23 cellular contexts compared by ENCODE assay signal in genomic region chr18:25454728-25455127, GRCh38.
"Had no signal": no experiment of that assay in that cellular context is flagged by ENCODE, and none has a peak within 500 bp of the region (broad histone marks: within the 10 kb centered on the region; RNA-seq: fewer than 3 reads in every experiment).

No MANE protein-coding gene starts in this region.

- DNase-seq: heart left ventricle; hypothalamus; immature natural killer cell; kidney; left colon; left lung; lower lobe of right lung; mammary epithelial cell; mesenchymal stem cell; naive thymus-derived CD4-positive, alpha-beta T cell; ovary; stimulated activated CD4-positive, alpha-beta T cell treated with anti-CD3 and anti-CD28 coated beads, Interleukin-12 subunit alpha, Interleukin-12 subunit beta, amount 100 ng/mL, for 4 hours; stimulated activated CD4-positive, alpha-beta T cell treated with anti-CD3 and anti-CD28 coated beads, Interleukin-15, amount 100 ng/mL, for 24 hours; stimulated activated CD4-positive, alpha-beta T cell treated with anti-CD3 and anti-CD28 coated beads, Interleukin-2, amount 100 ng/mL, for 24 hours; stimulated activated CD4-positive, alpha-beta T cell treated with anti-CD3 and anti-CD28 coated beads, Interleukin-4, amount 100 ng/mL, for 1 hour; stimulated activated naive B cell treated with anti-CD40 and anti-IgM and Interleukin-4, amounts not matched to agents 10 μg/mL and 1 μg/mL and 100 μg/mL, for 72 hours; stimulated activated naive CD8-positive, alpha-beta T cell treated with anti-CD3 and anti-CD28 coated beads, Interleukin-15, Interleukin-2, amounts not matched to agents 100 U/mL and 50 U/mL, for 24 hours; testis; tibial artery; upper lobe of left lung had no signal

- H3K4me3 ChIP-seq: heart left ventricle, left lung, lower lobe of right lung, ovary, skin epidermis, testis, tibial artery, upper lobe of left lung, vagina had no signal

- H3K36me3 ChIP-seq: heart left ventricle, left lung, lower lobe of right lung, ovary, tibial artery, upper lobe of left lung, vagina had no signal

- H3K27ac ChIP-seq: heart left ventricle, left lung, lower lobe of right lung, ovary, skin epidermis, testis, tibial artery, upper lobe of left lung, vagina had no signal

- H3K9me3 ChIP-seq: lower lobe of right lung, ovary, testis, vagina had no signal

- H3K4me1 ChIP-seq: left lung, lower lobe of right lung, testis, vagina had no signal

- ATAC-seq: left colon; left lung; lower lobe of right lung; naive thymus-derived CD4-positive, alpha-beta T cell; natural killer cell treated with Interleukin-12 subunit alpha and Interleukin-12 subunit beta and Interleukin-15 and Interleukin-18, amount 100 ng/mL, for 72 hours; stimulated activated naive B cell treated with anti-CD40 and anti-IgM and Interleukin-4, amounts not matched to agents 10 μg/mL and 1 μg/mL and 100 μg/mL, for 72 hours; stimulated activated naive CD8-positive, alpha-beta T cell treated with anti-CD3 and anti-CD28 coated beads, Interleukin-15, Interleukin-2, amounts not matched to agents 100 U/mL and 50 U/mL, for 24 hours had no signal

- H3K27me3 ChIP-seq: heart left ventricle, left lung, ovary, testis, tibial artery, upper lobe of left lung, vagina had no signal
